22 cellular contexts compared by ENCODE assay signal in the genomic region with DNA sequence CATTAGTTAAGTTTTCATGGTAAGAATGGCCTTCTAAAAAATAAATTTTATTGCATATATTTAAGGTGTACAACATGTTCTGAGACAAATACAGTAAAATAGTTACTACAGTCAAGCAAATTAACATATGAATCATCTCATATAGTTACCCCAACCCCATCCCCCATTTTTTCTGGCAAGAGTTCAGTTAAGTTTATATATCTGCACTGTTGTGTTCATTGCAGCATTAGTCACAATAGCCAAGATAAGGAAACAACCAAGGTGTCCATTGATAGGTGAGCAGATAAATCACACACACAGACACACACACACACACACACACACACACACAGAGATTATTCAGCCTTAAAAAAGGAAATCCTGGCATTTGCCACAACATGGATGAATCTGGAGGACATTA.
"Had no signal": no experiment of that assay in that cellular context is flagged by ENCODE, and none has a peak within 500 bp of the region (broad histone marks: within the 10 kb centered on the region; RNA-seq: fewer than 3 reads in every experiment).

No MANE protein-coding gene starts in this region.

- H3K4me3 Mint-ChIP-seq: naive thymus-derived CD4-positive, alpha-beta T cell; neural crest cell; stimulated activated effector memory CD8-positive, alpha-beta T cell treated with anti-CD3 and anti-CD28 coated beads, Interleukin-12 subunit alpha, Interleukin-12 subunit beta, amount 100 ng/mL, for 72 hours; stimulated activated naive CD8-positive, alpha-beta T cell treated with anti-CD3 and anti-CD28 coated beads, Interleukin-15, Interleukin-2, amounts not matched to agents 100 ng/mL and 50 ng/mL, for 24 hours had no signal

- H3K27ac ChIP-seq: colonic mucosa, hepatocyte, testis, tibial nerve, upper lobe of right lung had no signal

- H3K4me1 ChIP-seq: colonic mucosa, testis, tibial nerve, upper lobe of right lung had no signal

- H3K27ac Mint-ChIP-seq: naive thymus-derived CD4-positive, alpha-beta T cell; stimulated activated effector memory CD8-positive, alpha-beta T cell treated with anti-CD3 and anti-CD28 coated beads, Interleukin-12 subunit alpha, Interleukin-12 subunit beta, amount 100 ng/mL, for 72 hours; stimulated activated naive CD8-positive, alpha-beta T cell treated with anti-CD3 and anti-CD28 coated beads, Interleukin-15, Interleukin-2, amounts not matched to agents 100 ng/mL and 50 ng/mL, for 24 hours had no signal

- H3K4me1 Mint-ChIP-seq: neural crest cell; stimulated activated effector memory CD8-positive, alpha-beta T cell treated with anti-CD3 and anti-CD28 coated beads, Interleukin-12 subunit alpha, Interleukin-12 subunit beta, amount 100 ng/mL, for 72 hours had no signal

- H3K4me3 ChIP-seq: colonic mucosa, hepatocyte, testis, tibial nerve, upper lobe of right lung had no signal

- H3K27me3 Mint-ChIP-seq: naive thymus-derived CD4-positive, alpha-beta T cell; stimulated activated naive CD8-positive, alpha-beta T cell treated with anti-CD3 and anti-CD28 coated beads, Interleukin-15, Interleukin-2, amounts not matched to agents 100 ng/mL and 50 ng/mL, for 24 hours had no signal

- DNase-seq: colonic mucosa; dermis blood vessel endothelial cell; erythroblast; foreskin melanocyte; head of caudate nucleus; kidney; left colon; left ventricle myocardium superior; mesendoderm; naive thymus-derived CD4-positive, alpha-beta T cell; posterior cingulate gyrus; stimulated activated CD4-positive, alpha-beta T cell treated with anti-CD3 and anti-CD28 coated beads, Interleukin-12 subunit alpha, Interleukin-12 subunit beta, amount 100 ng/mL, for 4 hours; stimulated activated CD4-positive, alpha-beta T cell treated with anti-CD3 and anti-CD28 coated beads, Interleukin-4, amount 100 ng/mL, for 1 hour; stimulated activated CD8-positive, alpha-beta memory T cell treated with anti-CD3 and anti-CD28 coated beads, Interleukin-4, amount 100 ng/mL, for 48 hours; testis; upper lobe of right lung had no signal

- H3K36me3 Mint-ChIP-seq: stimulated activated effector memory CD8-positive, alpha-beta T cell treated with anti-CD3 and anti-CD28 coated beads, Interleukin-12 subunit alpha, Interleukin-12 subunit beta, amount 100 ng/mL, for 72 hours had no signal

- ATAC-seq: left colon; left ventricle myocardium superior; naive thymus-derived CD4-positive, alpha-beta T cell; sciatic nerve; stimulated activated effector memory CD8-positive, alpha-beta T cell treated with anti-CD3 and anti-CD28 coated beads, Interleukin-12 subunit alpha, Interleukin-12 subunit beta, amount 100 ng/mL, for 72 hours; upper lobe of right lung had no signal

- H3K36me3 ChIP-seq: colonic mucosa, tibial nerve, upper lobe of right lung had no signal

- H3K9me3 ChIP-seq: colonic mucosa, testis, upper lobe of right lung had no signal
